In the genomic region with DNA sequence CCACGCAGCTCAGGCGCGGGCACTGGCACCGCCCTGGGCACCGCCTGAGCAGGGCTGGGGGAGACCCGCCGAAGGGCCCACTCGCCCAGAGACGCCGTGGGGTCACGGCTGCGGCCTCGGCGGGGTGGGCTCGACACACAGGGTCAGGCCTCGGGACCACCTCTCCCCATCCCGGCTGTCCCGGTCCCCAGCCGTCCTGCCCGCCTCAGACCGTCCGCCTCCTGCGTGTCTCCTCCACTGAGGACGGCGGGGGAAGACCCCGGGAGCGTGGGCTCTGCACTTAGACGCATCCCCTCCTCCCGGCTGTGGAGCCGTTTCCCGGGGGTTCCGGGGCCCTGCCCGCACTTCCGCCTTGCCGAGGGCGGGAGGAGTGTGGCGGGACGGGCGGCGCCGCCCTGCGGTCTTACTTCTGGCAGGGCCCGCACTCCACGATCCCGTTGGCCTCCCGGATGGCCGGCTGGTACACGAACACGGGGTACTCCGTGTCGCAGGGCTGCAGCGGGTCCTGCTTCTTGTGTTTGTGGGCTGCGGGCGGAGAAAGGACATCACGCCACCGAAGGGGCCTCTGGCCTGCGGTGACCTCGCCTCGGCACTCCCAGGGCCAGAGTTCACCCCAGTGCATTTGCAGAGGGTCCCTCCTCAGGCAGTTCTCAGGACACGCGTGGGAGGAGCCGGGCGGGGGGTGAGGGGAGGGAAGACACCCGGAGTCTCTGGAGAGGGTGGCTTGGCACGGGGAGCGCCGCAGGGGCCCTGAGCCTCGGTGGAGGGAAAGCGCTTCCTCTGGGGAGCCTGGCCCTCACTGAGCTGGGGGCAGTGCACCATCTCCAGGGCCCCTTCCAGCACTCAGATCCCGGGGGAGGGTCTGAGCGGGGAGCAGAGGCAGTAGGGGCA, we compare ENCODE assay signal across 9 cellular contexts. TPM values are rescaled to one million over a fixed set of nuclear protein-coding genes. Genes with fewer than 3 reads are reported as not detected.
DNase-seq lines count a peak whose midpoint lies in the region; ATAC-seq and TF ChIP-seq lines count a peak whose summit lies in the region.
"Had no signal": no experiment of that assay in that cellular context is flagged by ENCODE, and none has a peak within 500 bp of the region (broad histone marks: within the 10 kb centered on the region; RNA-seq: fewer than 3 reads in every experiment).

No MANE protein-coding gene starts in this region.

- H3K9me3 Mint-ChIP-seq in activated CD8-positive, alpha-beta memory T cell treated with anti-CD3 and anti-CD28 coated beads, Interleukin-2, amount 10 ng/mL, durations not matched to agents 7 days and 5 days (ENCODE audit: low read depth): no peaks in the 10 kb centered on the region

- peak overlapping the region; percentile 73 for H3K27ac Mint-ChIP-seq in activated CD8-positive, alpha-beta memory T cell treated with anti-CD3 and anti-CD28 coated beads, Interleukin-2, amount 10 ng/mL, durations not matched to agents 7 days and 5 days

- DNase-seq in GM10248 (ENCODE audit: extremely low spot score) (peak; percentile 56), posterior vena cava (ENCODE audit: low spot score) (peak; percentile 92), NCI-H1417 (lab: John Stamatoyannopoulos, UW) (no peak), DMS114 treated with DMSO at 0.1 percent for 48 hours (lab: John Stamatoyannopoulos, UW; ENCODE audit: unreplicated experiment) (no peak)
- peak; percentile 72 for DNase-seq in activated CD8-positive, alpha-beta memory T cell treated with anti-CD3 and anti-CD28 coated beads, Interleukin-2, amount 10 ng/mL, durations not matched to agents 7 days and 5 days

- ATAC-seq in HG03354 (IDR thresholded peaks at IDR 0.05; ENCODE audit: poor library complexity, severe bottlenecking, unreplicated experiment) (peak; percentile 15), esophagus mucosa (peak; percentile 8), HG02885 (IDR thresholded peaks at IDR 0.05; ENCODE audit: poor library complexity, unreplicated experiment) (no peak)
- peak; percentile 21 for ATAC-seq in activated CD8-positive, alpha-beta memory T cell treated with anti-CD3 and anti-CD28 coated beads, Interleukin-2, amount 10 ng/mL, durations not matched to agents 7 days and 5 days

- peaks cover 7% of the 10 kb centered on the region for H3K4me1 Mint-ChIP-seq in activated CD8-positive, alpha-beta memory T cell treated with anti-CD3 and anti-CD28 coated beads, Interleukin-2, amount 10 ng/mL, durations not matched to agents 7 days and 5 days

- intact Hi-C loops in posterior vena cava (cut with DNase I): loop anchor here (2.0 to 10.0 kb wide), 5 partner anchors 130 to 788 kb away; no protein-coding TSS in a partner anchor

- H3K4me3 Mint-ChIP-seq in activated CD8-positive, alpha-beta memory T cell treated with anti-CD3 and anti-CD28 coated beads, Interleukin-2, amount 10 ng/mL, durations not matched to agents 7 days and 5 days: peak overlapping the region; percentile 84

- H3K36me3 Mint-ChIP-seq in activated CD8-positive, alpha-beta memory T cell treated with anti-CD3 and anti-CD28 coated beads, Interleukin-2, amount 10 ng/mL, durations not matched to agents 7 days and 5 days: no peaks in the 10 kb centered on the region

- CTCF ChIA-PET in GM10248 (lab: Yijun Ruan, JAX): interaction anchor here (0.7 to 16.4 kb wide), 5 partner anchors 143 to 239 kb away, joined by 3 to 627 read pairs (median 45); no protein-coding TSS in a partner anchor
- CTCF ChIA-PET in activated CD8-positive, alpha-beta memory T cell treated with anti-CD3 and anti-CD28 coated beads, Interleukin-2, amount 10 ng/mL, durations not matched to agents 7 days and 5 days (lab: Charles Lee): interaction anchor here (1.9 to 8.2 kb wide), 3 partner anchors 143 to 162 kb away, joined by 11 to 162 read pairs (median 12); no protein-coding TSS in a partner anchor

- POLR2A ChIA-PET in GM10248 (lab: Yijun Ruan, JAX): interaction anchor here (0.7 kb wide), 1 partner anchor 57 kb away, joined by 3 read pairs; no protein-coding TSS in a partner anchor

- peak; percentile 8 for TF ChIP-seq CTCF in GM10248 (IDR thresholded peaks at IDR 0.05; ENCODE audit: control extremely low read depth, extremely low read depth, low read depth, missing control alignments)

- no peaks in the 10 kb centered on the region for H3K27me3 Mint-ChIP-seq in activated CD8-positive, alpha-beta memory T cell treated with anti-CD3 and anti-CD28 coated beads, Interleukin-2, amount 10 ng/mL, durations not matched to agents 7 days and 5 days

RNA-seq across cellular contexts. Expression of a gene that starts 23.1 kb away (rescaled TPM):
- not detected for total RNA-seq in activated CD8-positive, alpha-beta memory T cell treated with anti-CD3 and anti-CD28 coated beads, Interleukin-2, amount 10 ng/mL, durations not matched to agents 7 days and 5 days
- total RNA-seq in esophagus mucosa (not detected), posterior vena cava (not detected)
- total RNA-seq: M059J had no signal

Comparison
In these comparisons a context has a peak if more than half of its experiments do, and no peak if none do; other contexts are left out.
1. DNase-seq: peak in GM10248 (single experiment), activated CD8-positive, alpha-beta memory T cell treated with anti-CD3 and anti-CD28 coated beads, Interleukin-2, amount 10 ng/mL, durations not matched to agents 7 days and 5 days (single experiment) and posterior vena cava (single experiment); none in NCI-H1417 (0 of 3) and DMS114 treated with DMSO at 0.1 percent for 48 hours (single experiment).